Comparison of ENCODE assay signal across 13 cellular contexts in the genomic region with DNA sequence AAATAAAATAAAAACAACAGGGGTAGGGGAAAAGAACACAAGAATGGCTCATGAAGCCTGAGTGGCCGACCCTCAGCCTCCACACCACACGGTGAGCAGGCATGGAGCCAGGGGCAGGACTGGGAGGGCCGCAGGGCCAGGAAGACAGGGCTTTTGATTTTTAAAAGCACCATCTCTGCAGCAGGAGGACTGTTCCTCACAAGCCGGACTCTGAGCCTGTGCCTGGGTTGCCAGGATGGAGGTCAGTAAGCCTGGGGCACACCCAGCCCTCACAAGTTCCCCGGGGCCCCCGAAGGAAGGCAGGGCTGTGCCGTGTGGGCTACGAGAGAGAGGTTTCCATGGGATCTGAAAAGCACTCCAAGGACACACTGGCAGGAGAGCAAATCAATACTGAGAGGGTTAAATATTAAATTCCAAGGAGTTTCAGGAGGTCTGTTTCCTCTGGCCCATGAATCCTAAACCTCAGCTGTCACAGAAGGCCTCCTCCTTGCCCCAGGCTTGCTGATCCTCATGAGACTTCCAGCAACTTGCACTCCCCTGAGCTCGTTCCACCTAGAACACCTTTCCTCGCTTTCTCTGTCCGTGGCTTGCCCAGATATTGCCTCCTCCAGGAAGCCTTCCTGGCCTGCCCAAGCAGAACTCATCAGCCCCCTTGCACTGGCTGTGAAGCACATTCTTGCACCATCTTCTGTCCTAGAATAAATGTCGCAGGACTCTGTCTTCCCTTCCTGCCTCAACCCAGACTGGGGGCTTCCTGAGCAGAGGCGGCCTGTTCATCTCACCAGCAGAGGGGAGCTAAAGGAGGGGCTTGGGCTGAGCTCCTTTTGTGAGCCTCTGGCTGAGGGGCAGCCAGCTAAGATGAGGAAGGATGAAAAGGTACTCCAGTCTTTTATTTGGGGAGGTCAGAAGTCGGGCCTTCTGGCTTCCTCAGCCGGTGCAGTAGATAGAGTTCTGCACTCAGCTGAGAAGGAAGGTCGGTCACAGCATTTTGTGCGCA.
DNase-seq lines count a peak whose midpoint lies in the region; ATAC-seq, FAIRE-seq and TF ChIP-seq lines count a peak whose summit lies in the region.
"Had no signal": no experiment of that assay in that cellular context is flagged by ENCODE, and none has a peak within 500 bp of the region (broad histone marks: within the 10 kb centered on the region; RNA-seq: fewer than 3 reads in every experiment).

No MANE protein-coding gene starts in this region.

- H3K4me1 ChIP-seq in DOHH2 (ENCODE audit: control insufficient read depth, low read length) (peaks cover 100% of the 10 kb centered on the region), OCI-LY1 (ENCODE audit: insufficient read depth, low read length, severe bottlenecking) (peaks cover 98% of the 10 kb centered on the region), neural progenitor cell (peaks cover 45% of the 10 kb centered on the region), GM23248 (ENCODE audit: insufficient read depth) (0 out of 2 replicates have a peak, but pooled peaks cover 4% of the 10 kb centered on the region)
- H3K4me1 ChIP-seq: colonic mucosa had no signal

- H2AFZ ChIP-seq in OCI-LY1 (ENCODE audit: low read length), result no peak overlapping the region
- no peak overlapping the region for H2AFZ ChIP-seq in neural progenitor cell (replicated peaks)
- no peak overlapping the region for H2AFZ ChIP-seq in GM23248

- no peaks in the 10 kb centered on the region for H4K20me1 ChIP-seq in DOHH2 (ENCODE audit: control insufficient read depth, insufficient read depth, low read depth, low read length)
- no peaks in the 10 kb centered on the region for H4K20me1 ChIP-seq in OCI-LY1 (ENCODE audit: insufficient read depth, low read length)
- H4K20me1 ChIP-seq in neural progenitor cell (ENCODE audit: low read depth), result peaks cover 59% of the 10 kb centered on the region
- no peaks in the 10 kb centered on the region for H4K20me1 ChIP-seq in GM23248 (ENCODE audit: insufficient read depth)

- TF ChIP-seq CTCF in DOHH2 (IDR thresholded peaks at IDR 0.05; ENCODE audit: low read depth, low read length, poor library complexity, severe bottlenecking) (no peak), OCI-LY1 (IDR thresholded peaks at IDR 0.05; ENCODE audit: low read length) (no peak), neural progenitor cell (IDR thresholded peaks at IDR 0.05) (no peak)

- H3F3A ChIP-seq in DOHH2 (ENCODE audit: control insufficient read depth, insufficient read depth), result peaks cover 52% of the 10 kb centered on the region
- H3F3A ChIP-seq in OCI-LY1 (ENCODE audit: insufficient read depth, low read length), result peaks cover 13% of the 10 kb centered on the region; the same call in 1 of the 2 replicates
- H3F3A ChIP-seq in neural progenitor cell (ENCODE audit: low read depth), result peaks cover 29% of the 10 kb centered on the region
- H3F3A ChIP-seq in GM23248 (ENCODE audit: insufficient read depth), result 0 out of 2 replicates have a peak, but pooled peaks cover 6% of the 10 kb centered on the region

- H3K4me3 ChIP-seq in DOHH2 (ENCODE audit: low read length), result peak overlapping the region; percentile 77
- H3K4me3 ChIP-seq in OCI-LY1 (ENCODE audit: low read depth, low read length, poor library complexity, severe bottlenecking), result peak overlapping the region; percentile 47
- no peak overlapping the region for H3K4me3 ChIP-seq in neural progenitor cell
- H3K4me3 ChIP-seq in GM23248, result no peak overlapping the region
- H3K4me3 ChIP-seq: colonic mucosa had no signal

- peaks cover 64% of the 10 kb centered on the region for H3K36me3 ChIP-seq in DOHH2 (ENCODE audit: control insufficient read depth, low read length)
- peaks cover 9% of the 10 kb centered on the region; the same call in 1 of the 2 replicates for H3K36me3 ChIP-seq in OCI-LY1 (ENCODE audit: insufficient read depth, low read length)
- no peaks in the 10 kb centered on the region for H3K36me3 ChIP-seq in neural progenitor cell
- H3K36me3 ChIP-seq in GM23248 (ENCODE audit: low read depth), result no peaks in the 10 kb centered on the region
- H3K36me3 ChIP-seq: colonic mucosa had no signal

- no peaks in the 10 kb centered on the region for H3K27me3 ChIP-seq in DOHH2 (ENCODE audit: control insufficient read depth, low read length)
- no peaks in the 10 kb centered on the region for H3K27me3 ChIP-seq in OCI-LY1 (ENCODE audit: insufficient read depth, low read length)
- H3K27me3 ChIP-seq in neural progenitor cell, result no peaks in the 10 kb centered on the region
- peaks cover 59% of the 10 kb centered on the region for H3K27me3 ChIP-seq in GM23248 (replicated peaks; ENCODE audit: insufficient read depth)
- H3K27me3 ChIP-seq: colonic mucosa had no signal

- peak overlapping the region; percentile 97 to 99 for H3K27ac Mint-ChIP-seq in effector memory CD8-positive, alpha-beta T cell
- H3K27ac Mint-ChIP-seq in neural progenitor cell, result peak overlapping the region; percentile 95

- no peaks in the 10 kb centered on the region for H3K27me3 Mint-ChIP-seq in effector memory CD8-positive, alpha-beta T cell
- H3K27me3 Mint-ChIP-seq in neural progenitor cell (ENCODE audit: insufficient read depth, low read depth), result peaks cover 9% of the 10 kb centered on the region
- H3K27me3 Mint-ChIP-seq: activated B cell treated with CpG ODN at 0.5 μM for 24 hours had no signal

- peaks cover 93% of the 10 kb centered on the region for H3K79me2 ChIP-seq in DOHH2 (ENCODE audit: control insufficient read depth, low read length)
- H3K79me2 ChIP-seq in OCI-LY1 (ENCODE audit: insufficient read depth, low read length), result peaks cover 27% of the 10 kb centered on the region
- peaks cover 56% of the 10 kb centered on the region for H3K79me2 ChIP-seq in neural progenitor cell (ENCODE audit: low read depth)
- H3K79me2 ChIP-seq in GM23248 (ENCODE audit: insufficient read depth), result no peaks in the 10 kb centered on the region

- H3K27ac ChIP-seq in DOHH2 (ENCODE audit: low read depth, low read length) (peak overlapping the region; percentile 98), OCI-LY1 (ENCODE audit: low read depth, low read length, poor library complexity, severe bottlenecking) (peak overlapping the region; percentile 97), neural progenitor cell (peak overlapping the region; percentile 44), GM23248 (no peak overlapping the region)

- no peak for FAIRE-seq in HTR-8/SVneo (lab: Jason Lieb, UNC)

- in situ Hi-C loops in GM23248 (cut with MboI), result no loop called here

- peak overlapping the region; percentile 83 to 88 for H3K4me3 Mint-ChIP-seq in effector memory CD8-positive, alpha-beta T cell
- peak overlapping the region; percentile 42 for H3K4me3 Mint-ChIP-seq in neural progenitor cell

- no peak for ATAC-seq in effector memory CD8-positive, alpha-beta T cell (replicated peaks)

- H3K9me2 ChIP-seq in DOHH2 (replicated peaks; ENCODE audit: control insufficient read depth, low read length) (no peaks in the 10 kb centered on the region), OCI-LY1 (ENCODE audit: low read depth, low read length) (no peaks in the 10 kb centered on the region), GM23248 (ENCODE audit: insufficient read depth) (no peaks in the 10 kb centered on the region)

- H3K9ac ChIP-seq in OCI-LY1 (ENCODE audit: low read length) (peak overlapping the region; percentile 50), neural progenitor cell (no peak overlapping the region), GM23248 (no peak overlapping the region)

- H3K4me1 Mint-ChIP-seq in effector memory CD8-positive, alpha-beta T cell (ENCODE audit: low read depth in 2 of 2), result peaks cover 81 to 90% of the 10 kb centered on the region in 2 donors
- peaks cover 80% of the 10 kb centered on the region for H3K4me1 Mint-ChIP-seq in neural progenitor cell

- no peaks in the 10 kb centered on the region for H3K9me3 Mint-ChIP-seq in effector memory CD8-positive, alpha-beta T cell
- H3K9me3 Mint-ChIP-seq in neural progenitor cell, result no peaks in the 10 kb centered on the region
- H3K9me3 Mint-ChIP-seq: activated B cell treated with CpG ODN at 0.5 μM for 24 hours had no signal

- H3K4me2 ChIP-seq in DOHH2 (ENCODE audit: low read length), result peak overlapping the region; percentile 92
- H3K4me2 ChIP-seq in OCI-LY1 (ENCODE audit: low read length), result peak overlapping the region; percentile 77
- no peak overlapping the region for H3K4me2 ChIP-seq in neural progenitor cell
- no peak overlapping the region for H3K4me2 ChIP-seq in GM23248 (ENCODE audit: unreplicated experiment)

- DNase-seq in effector memory CD8-positive, alpha-beta T cell, result no peak
- peak; percentile 53 for DNase-seq in neural progenitor cell (ENCODE audit: low spot score)
- no peak for DNase-seq in GM23248
- no peak for DNase-seq in NCI-H2227 (lab: John Stamatoyannopoulos, UW; ENCODE audit: unreplicated experiment)
- DNase-seq in HTR-8/SVneo (ENCODE audit: insufficient read length, low spot score), result no peak
- DNase-seq in D341Med (ENCODE audit: low spot score), result no peak
- DNase-seq: activated B cell treated with CpG ODN at 0.5 μM for 24 hours; activated gamma-delta T cell treated with Interleukin-2 at 50 U/mL for 16 hours; colonic mucosa; NCI-H2171 treated with DMSO at 0.1 percent for 48 hours; stimulated activated CD4-positive, alpha-beta T cell treated with anti-CD3 and anti-CD28 coated beads, Interleukin-2, amount 100 ng/mL, for 48 hours had no signal

- H3K9me3 ChIP-seq in DOHH2 (ENCODE audit: control insufficient read depth, insufficient read depth, low read length) (no peaks in the 10 kb centered on the region), OCI-LY1 (ENCODE audit: low read length) (no peaks in the 10 kb centered on the region), neural progenitor cell (ENCODE audit: low read depth) (no peaks in the 10 kb centered on the region), GM23248 (ENCODE audit: low read depth) (no peaks in the 10 kb centered on the region)
- H3K9me3 ChIP-seq: colonic mucosa had no signal

- peaks cover 81% of the 10 kb centered on the region for H3K36me3 Mint-ChIP-seq in effector memory CD8-positive, alpha-beta T cell (ENCODE audit: insufficient read depth)
- peaks cover 12% of the 10 kb centered on the region for H3K36me3 Mint-ChIP-seq in neural progenitor cell

- 55 to 61% methylated on average over 17 of the region's 17 CpGs for WGBS in GM23248 (ENCODE audit: low coverage in 1 of 2, low lambda C conversion rate in 2 of 2, missing lambda C conversion rate in 2 of 2), 2 experiments

Comparison
In these comparisons a context has a peak if more than half of its experiments do, and no peak if none do; other contexts are left out.
1. H3K4me2 ChIP-seq: peak in DOHH2 (single experiment) and OCI-LY1 (single experiment); none in neural progenitor cell (single experiment) and GM23248 (single experiment).
2. H3K4me3 ChIP-seq: peak in DOHH2 (single experiment) and OCI-LY1 (single experiment); none in neural progenitor cell (single experiment) and GM23248 (single experiment).